15 cellular contexts compared by ENCODE assay signal in the genomic region with DNA sequence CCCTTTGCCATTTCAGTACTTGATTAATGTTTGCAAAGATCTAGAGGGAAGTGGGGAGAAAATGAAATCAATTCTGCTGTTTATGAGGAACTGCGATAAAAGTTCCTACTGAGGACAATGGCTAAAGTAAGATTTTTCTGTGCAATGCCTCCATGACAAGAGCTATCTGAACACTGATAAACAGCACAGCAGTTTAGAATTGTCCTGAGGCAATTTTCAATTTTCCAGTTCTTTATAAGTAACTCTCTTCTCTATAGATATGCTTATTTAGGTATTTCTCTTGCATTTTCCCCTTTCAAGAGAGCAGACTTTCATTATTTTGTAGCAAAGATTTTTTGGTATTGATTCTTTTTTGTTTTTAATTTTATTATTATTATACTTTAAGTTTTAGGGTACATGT. TPM values are rescaled to one million over a fixed set of nuclear protein-coding genes. Genes with fewer than 3 reads are reported as not detected.
DNase-seq lines count a peak whose midpoint lies in the region; ATAC-seq and TF ChIP-seq lines count a peak whose summit lies in the region.
"Had no signal": no experiment of that assay in that cellular context is flagged by ENCODE, and none has a peak within 500 bp of the region (broad histone marks: within the 10 kb centered on the region; RNA-seq: fewer than 3 reads in every experiment).

No MANE protein-coding gene starts in this region.

- in situ Hi-C loops in mammary epithelial cell (cut with MboI; ENCODE audit: low sequenced_read_pairs in 2 of 2), result no loop called here

- no peaks in the 10 kb centered on the region for H3K27me3 Mint-ChIP-seq in HFFc6 (ENCODE audit: insufficient read depth)
- H3K27me3 Mint-ChIP-seq: CD4-positive, CD25-positive, alpha-beta regulatory T cell had no signal

- dilution Hi-C loops in mammary epithelial cell (cut with HindIII; ENCODE audit: low sequenced_read_pairs), result no loop called here

- H3K9ac ChIP-seq in mammary epithelial cell (ENCODE audit: insufficient read depth, low read length), result no peak overlapping the region
- H3K9ac ChIP-seq: BLaER1 had no signal

- no peaks in the 10 kb centered on the region for H3K4me1 Mint-ChIP-seq in HFFc6 (ENCODE audit: low read depth)
- H3K4me1 Mint-ChIP-seq: CD4-positive, CD25-positive, alpha-beta regulatory T cell had no signal

- H3K4me2 ChIP-seq in mammary epithelial cell (ENCODE audit: insufficient read depth, low read depth, low read length), result peak overlapping the region; percentile 40
- H3K4me2 ChIP-seq in PC-9, result no peak overlapping the region
- H3K4me2 ChIP-seq: BLaER1 had no signal

- H3K9me3 ChIP-seq in mammary epithelial cell (replicated peaks; ENCODE audit: insufficient read depth, low read length) (no peaks in the 10 kb centered on the region), breast epithelium (no peaks in the 10 kb centered on the region), PC-9 (ENCODE audit: insufficient read depth, low read depth) (0 out of 2 replicates have a peak, but pooled peaks cover 7% of the 10 kb centered on the region), esophagus squamous epithelium (no peaks in the 10 kb centered on the region), tibial nerve (no peaks in the 10 kb centered on the region)
- H3K9me3 ChIP-seq: BLaER1 had no signal

- no peaks in the 10 kb centered on the region for H3K9me2 ChIP-seq in PC-9 (ENCODE audit: insufficient read depth)

- no peak for TF ChIP-seq EP300 in tibial nerve (IDR thresholded peaks at IDR 0.05)

- peaks cover 18% of the 10 kb centered on the region for H3K9me3 Mint-ChIP-seq in HFFc6

- peaks cover 21% of the 10 kb centered on the region for H3F3A ChIP-seq in PC-9 (ENCODE audit: insufficient read depth, low read depth)

- POLR2A ChIA-PET in PC-9 (lab: Charles Lee; ENCODE audit: unreplicated experiment), result no interaction called here

- WGBS in mammary epithelial cell (ENCODE audit: low coverage, missing lambda C conversion rate), result 67% methylated on average over 1 of the region's 1 CpG
- WGBS in esophagus squamous epithelium, 2 donors, result 85 to 100% methylated on average over 1 of the region's 1 CpG
- WGBS in tibial nerve, 2 donors, result 65 to 74% methylated on average over 1 of the region's 1 CpG

- CTCF ChIA-PET in mammary epithelial cell (lab: Charles Lee; ENCODE audit: low non-redundant PET) (no interaction called here), PC-9 (lab: Charles Lee) (no interaction called here)

- TF ChIP-seq CTCF in mammary epithelial cell (conservative IDR thresholded peaks at IDR 0.05 in 1 of 2, IDR thresholded peaks at IDR 0.05 in 1 of 2; ENCODE audit: extremely low read depth in 1 of 2, insufficient read depth in 1 of 2, low read depth in 1 of 2, low read length in 2 of 2) (no peak), breast epithelium (IDR thresholded peaks at IDR 0.05) (no peak), PC-9 (conservative IDR thresholded peaks at IDR 0.05) (no peak), esophagus squamous epithelium (IDR thresholded peaks at IDR 0.05) (no peak), HFFc6 (IDR thresholded peaks at IDR 0.05) (no peak), tibial nerve (IDR thresholded peaks at IDR 0.05) (no peak)

- H3K4me3 ChIP-seq in mammary epithelial cell (replicated peaks in 1 of 3; ENCODE audit: insufficient read depth in 1 of 3, low read depth in 2 of 3, low read length in 3 of 3), result no peak overlapping the region
- H3K4me3 ChIP-seq in breast epithelium, result no peak overlapping the region
- H3K4me3 ChIP-seq in PC-9, result no peak overlapping the region
- H3K4me3 ChIP-seq in esophagus squamous epithelium, result no peak overlapping the region
- H3K4me3 ChIP-seq in tibial nerve, result no peak overlapping the region
- H3K4me3 ChIP-seq: BLaER1, HAP-1, K562 had no signal

- intact Hi-C loops in mammary epithelial cell (cut with micrococcal nuclease) (no loop called here), breast epithelium (cut with DNase I; ENCODE audit: low total_unique reads) (no loop called here), PC-9 (cut with micrococcal nuclease; ENCODE audit: unreplicated experiment) (no loop called here), esophagus squamous epithelium (cut with DNase I) (no loop called here)

- no peaks in the 10 kb centered on the region for H3K27me3 ChIP-seq in mammary epithelial cell (ENCODE audit: insufficient read depth, low read length)
- no peaks in the 10 kb centered on the region for H3K27me3 ChIP-seq in breast epithelium
- no peaks in the 10 kb centered on the region for H3K27me3 ChIP-seq in PC-9 (ENCODE audit: insufficient read depth, low read depth)
- H3K27me3 ChIP-seq in esophagus squamous epithelium, result no peaks in the 10 kb centered on the region
- H3K27me3 ChIP-seq in tibial nerve, result no peaks in the 10 kb centered on the region
- H3K27me3 ChIP-seq: BLaER1 had no signal

- H3K27ac Mint-ChIP-seq in HFFc6, result no peak overlapping the region
- H3K27ac Mint-ChIP-seq: CD4-positive, CD25-positive, alpha-beta regulatory T cell had no signal

- no peak overlapping the region for H3K4me3 Mint-ChIP-seq in HFFc6
- H3K4me3 Mint-ChIP-seq: CD4-positive, CD25-positive, alpha-beta regulatory T cell had no signal

- no peaks in the 10 kb centered on the region for H3K79me2 ChIP-seq in mammary epithelial cell (ENCODE audit: insufficient read depth, low read length)
- no peaks in the 10 kb centered on the region for H3K79me2 ChIP-seq in PC-9 (ENCODE audit: low read depth)

- H3K27ac ChIP-seq in mammary epithelial cell (ENCODE audit: insufficient read depth, low read depth, low read length), result peak overlapping the region; percentile 98
- H3K27ac ChIP-seq in breast epithelium, result no peak overlapping the region
- peak overlapping the region; percentile 87 for H3K27ac ChIP-seq in PC-9
- peak overlapping the region; percentile 21 to 88 (median 84) for H3K27ac ChIP-seq in esophagus squamous epithelium
- H3K27ac ChIP-seq in tibial nerve, result no peak overlapping the region
- H3K27ac ChIP-seq: 22Rv1, BLaER1 had no signal

- H4K20me1 ChIP-seq in mammary epithelial cell (ENCODE audit: insufficient read depth, low read length), result no peaks in the 10 kb centered on the region
- no peaks in the 10 kb centered on the region for H4K20me1 ChIP-seq in PC-9 (ENCODE audit: insufficient read depth)
- H4K20me1 ChIP-seq: BLaER1 had no signal

- TF ChIP-seq POLR2A in breast epithelium (IDR thresholded peaks at IDR 0.05), result no peak
- no peak for TF ChIP-seq POLR2A in esophagus squamous epithelium (IDR thresholded peaks at IDR 0.05)
- TF ChIP-seq POLR2A in tibial nerve (IDR thresholded peaks at IDR 0.05), result no peak

- H2AFZ ChIP-seq in mammary epithelial cell (ENCODE audit: low read depth, low read length) (no peak overlapping the region), PC-9 (no peak overlapping the region)

- BruUV-seq in mammary epithelial cell (replicated peaks; lab: Mats Ljungman, UMichigan) (TSS peak; percentile 79), PC-9 (replicated peaks; lab: Mats Ljungman, UMichigan) (no TSS peak)

- DNase-seq in mammary epithelial cell (no peak), breast epithelium (ENCODE audit: low spot score in 2 of 2) (no peak), PC-9 (no peak), esophagus squamous epithelium (lab: John Stamatoyannopoulos, UW) (no peak), HFFc6 (no peak), tibial nerve (ENCODE audit: low spot score in 2 of 2) (no peak)
- DNase-seq: AML-193; CD4-positive, CD25-positive, alpha-beta regulatory T cell; DMS 273 treated with DMSO at 0.1 percent for 48 hours had no signal

- ATAC-seq in GM21619 (IDR thresholded peaks at IDR 0.05; ENCODE audit: unreplicated experiment) (no peak), GM21367 (IDR thresholded peaks at IDR 0.05; ENCODE audit: unreplicated experiment) (no peak)
- ATAC-seq: K562 had no signal

- H3K36me3 Mint-ChIP-seq in HFFc6 (ENCODE audit: low read depth), result no peaks in the 10 kb centered on the region
- H3K36me3 Mint-ChIP-seq: CD4-positive, CD25-positive, alpha-beta regulatory T cell had no signal

- H3K4me1 ChIP-seq in mammary epithelial cell (ENCODE audit: insufficient read depth, low read length) (peaks cover 19% of the 10 kb centered on the region), breast epithelium (no peaks in the 10 kb centered on the region), PC-9 (replicated peaks; ENCODE audit: insufficient read depth) (peaks cover 26% of the 10 kb centered on the region), esophagus squamous epithelium (peaks cover 10 to 27% (median 13%) of the 10 kb centered on the region in 3 donors), tibial nerve (peaks cover 0 to 5% (median 1%) of the 10 kb centered on the region in 4 donors)

- no peaks in the 10 kb centered on the region for H3K36me3 ChIP-seq in mammary epithelial cell (ENCODE audit: insufficient read depth, low read length)
- H3K36me3 ChIP-seq in breast epithelium, result no peaks in the 10 kb centered on the region
- no peaks in the 10 kb centered on the region for H3K36me3 ChIP-seq in PC-9 (ENCODE audit: low read depth)
- no peaks in the 10 kb centered on the region for H3K36me3 ChIP-seq in esophagus squamous epithelium
- no peaks in the 10 kb centered on the region for H3K36me3 ChIP-seq in tibial nerve
- H3K36me3 ChIP-seq: BLaER1, HAP-1 had no signal

RNA-seq across cellular contexts. Expression of gene TMTC2, which starts 34.6 kb away (rescaled TPM):
- total RNA-seq in mammary epithelial cell (10 to 100 TPM in 1 of 2 donors, 1 to 10 TPM in 1; 7.3 to 23.8 TPM), breast epithelium (10 to 100 TPM in 2 of 3 donors, 1 to 10 TPM in 1; 7.0 to 28.8 (median 19.3) TPM), PC-9 (2021) (8.3 and 8.6 TPM in 2 replicates), esophagus squamous epithelium (10 to 100 TPM; 18.3 to 27.0 (median 21.8) TPM), tibial nerve (10 to 100 TPM; 19.5 to 35.8 (median 22.9) TPM)
- polyA plus RNA-seq in mammary epithelial cell, result 2.7 TPM
- 17.6 TPM for polyA minus RNA-seq in mammary epithelial cell
- total RNA-seq in HFFc6 (2021; fragmentation: NEBNext Ultra II Directional; extraction: Animal tissue kit (Norgen Biotek cat#: 25700)), result 1 to 10 TPM in 4 of 6 experiments, under 1 TPM in 2; 0.75 to 3.2 (median 1.1) TPM

Comparison
In these comparisons a context has a peak if more than half of its experiments do, and no peak if none do; other contexts are left out.
1. H3K27ac ChIP-seq: peak in mammary epithelial cell (single experiment), PC-9 (single experiment) and esophagus squamous epithelium (4 of 4); none in breast epithelium (0 of 2) and tibial nerve (0 of 4).